In genomic region chr13:59281453-59281852, GRCh38 we compare ENCODE assay signal across 3 cellular contexts.
TF ChIP-seq lines count a peak whose summit lies in the region.

No MANE protein-coding gene starts in this region.

TF ChIP-seq in GM23338, 12 proteins besides CTCF, POLR2A, EP300 and RAD21 (continues in another document):
- TF ChIP-seq NANOG (IDR thresholded peaks at IDR 0.05; ENCODE audit: borderline replicate concordance) (no peak), ETS1 (IDR thresholded peaks at IDR 0.05) (no peak), JUNB (IDR thresholded peaks at IDR 0.05; ENCODE audit: unreplicated experiment) (no peak), ZNF331 (CRISPR knock-in tag; IDR thresholded peaks at IDR 0.05; ENCODE audit: low read depth) (no peak), EZH2phosphoT487 (IDR thresholded peaks at IDR 0.05; ENCODE audit: unreplicated experiment) (no peak), STAT1 (IDR thresholded peaks at IDR 0.05; ENCODE audit: unreplicated experiment) (no peak), CREB1 (CRISPR knock-in tag; IDR thresholded peaks at IDR 0.05; ENCODE audit: low read depth) (no peak), REST (IDR thresholded peaks at IDR 0.05; ENCODE audit: unreplicated experiment) (no peak), ZNF114 (CRISPR knock-in tag; IDR thresholded peaks at IDR 0.05) (no peak)

TF ChIP-seq in WTC11, 78 proteins besides CTCF, POLR2A, EP300 and RAD21:
- TF ChIP-seq CDX4 (CRISPR knock-in tag; IDR thresholded peaks at IDR 0.05; ENCODE audit: borderline replicate concordance): no peak
- TF ChIP-seq NR1H2 (CRISPR knock-in tag; IDR thresholded peaks at IDR 0.05): no peak
- no peak for TF ChIP-seq SMAD3 (CRISPR knock-in tag; IDR thresholded peaks at IDR 0.05; ENCODE audit: borderline replicate concordance)
- TF ChIP-seq TEAD1 (CRISPR knock-in tag; IDR thresholded peaks at IDR 0.05): no peak
- TF ChIP-seq ATF6 (CRISPR knock-in tag; IDR thresholded peaks at IDR 0.05): no peak
- no peak for TF ChIP-seq ZNF219 (CRISPR knock-in tag; IDR thresholded peaks at IDR 0.05; ENCODE audit: borderline replicate concordance)
- no peak for TF ChIP-seq NR3C1 (CRISPR knock-in tag; conservative IDR thresholded peaks at IDR 0.05; ENCODE audit: low read depth)
- TF ChIP-seq TEAD4 (CRISPR knock-in tag; IDR thresholded peaks at IDR 0.05): no peak
- no peak for TF ChIP-seq USF2 (CRISPR knock-in tag; IDR thresholded peaks at IDR 0.05)
- TF ChIP-seq ZNF138 (CRISPR knock-in tag; conservative IDR thresholded peaks at IDR 0.05): no peak
- TF ChIP-seq E2F5 (CRISPR knock-in tag; IDR thresholded peaks at IDR 0.05): no peak
- TF ChIP-seq ZNF121 (CRISPR knock-in tag; IDR thresholded peaks at IDR 0.05): no peak
- no peak for TF ChIP-seq FOXP4 (CRISPR knock-in tag; IDR thresholded peaks at IDR 0.05)
- no peak for TF ChIP-seq ZNF232 (CRISPR knock-in tag; IDR thresholded peaks at IDR 0.05)
- no peak for TF ChIP-seq NFATC4 (CRISPR knock-in tag; IDR thresholded peaks at IDR 0.05)
- TF ChIP-seq USF1 (CRISPR knock-in tag; IDR thresholded peaks at IDR 0.05): no peak

TF ChIP-seq in H1, 55 proteins besides CTCF, POLR2A, EP300 and RAD21:
- TF ChIP-seq MAFK (IDR thresholded peaks at IDR 0.05; ENCODE audit: low read depth, low read length): no peak
- 0 out of 2 replicates have a peak, but pooled peaks have one; percentile 68 for TF ChIP-seq TCF12 (IDR thresholded peaks at IDR 0.05; ENCODE audit: low read depth, low read length)
- peak; percentile 47; the same call in 1 of the 2 replicates for TF ChIP-seq POLR2AphosphoS5 (IDR thresholded peaks at IDR 0.05; ENCODE audit: low read depth, low read length)
- TF ChIP-seq SP2 (IDR thresholded peaks at IDR 0.05; ENCODE audit: low read length): no peak
- TF ChIP-seq POU5F1 (IDR thresholded peaks at IDR 0.05; ENCODE audit: low read depth, low read length): peak; percentile 49; the same call in 1 of the 2 replicates
- TF ChIP-seq KDM1A (IDR thresholded peaks at IDR 0.05; ENCODE audit: borderline replicate concordance, low read length): no peak
- peak; percentile 94; the same call in 1 of the 2 replicates for TF ChIP-seq RXRA (IDR thresholded peaks at IDR 0.05; ENCODE audit: insufficient read depth, low read depth, low read length)
